In the genomic region with DNA sequence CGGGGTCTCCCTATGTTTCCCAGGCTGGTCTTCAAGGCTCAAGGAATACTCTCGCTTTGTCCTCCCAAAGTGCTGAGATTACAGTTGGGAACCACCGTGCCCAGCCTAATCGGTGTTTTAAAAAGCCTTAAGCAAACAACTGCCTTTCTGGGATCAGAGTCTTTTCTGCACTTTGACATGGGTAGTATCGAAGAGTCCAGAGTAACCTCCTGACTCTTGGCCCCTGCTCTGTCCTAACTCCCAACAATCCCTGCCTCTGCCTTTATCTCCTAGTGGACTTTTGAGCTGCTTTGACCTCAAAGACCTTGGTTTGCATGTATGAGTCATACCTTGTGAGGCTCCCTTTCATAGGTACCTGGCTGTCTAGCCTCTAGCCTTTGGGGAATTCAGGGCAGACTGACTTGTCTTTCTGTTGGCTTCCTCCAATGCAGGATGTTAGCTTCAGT, we compare ENCODE assay signal across 11 cellular contexts. TPM values are rescaled to one million over a fixed set of nuclear protein-coding genes. Genes with fewer than 3 reads are reported as not detected.
A peak's percentile ranks its signal among the peaks of the same experiment; 100 is the strongest.
DNase-seq lines count a peak whose midpoint lies in the region; ATAC-seq and TF ChIP-seq lines count a peak whose summit lies in the region.
"Had no signal": no experiment of that assay in that cellular context is flagged by ENCODE, and none has a peak within 500 bp of the region (broad histone marks: within the 10 kb centered on the region; RNA-seq: fewer than 3 reads in every experiment).

No MANE protein-coding gene starts in this region.

- no peaks in the 10 kb centered on the region for H3K4me1 Mint-ChIP-seq in CD4-positive, alpha-beta T cell (ENCODE audit: low read depth)

- H3K4me3 ChIP-seq in AG04450 (ENCODE audit: low read depth, low read length): no peak overlapping the region
- no peak overlapping the region for H3K4me3 ChIP-seq in fibroblast of villous mesenchyme (ENCODE audit: low read depth, low read length)
- H3K4me3 ChIP-seq in MM.1S (ENCODE audit: low read length): no peak overlapping the region
- H3K4me3 ChIP-seq: thoracic aorta had no signal

- H3K27me3 Mint-ChIP-seq in CD4-positive, alpha-beta T cell: no peaks in the 10 kb centered on the region

- no peak overlapping the region for H2AFZ ChIP-seq in MM.1S (ENCODE audit: low read length)

- H3K27ac Mint-ChIP-seq in CD4-positive, alpha-beta T cell: no peak overlapping the region

- intact Hi-C loops in CD4-positive, alpha-beta T cell (cut with DNase I, micrococcal nuclease): no loop called here

- no peaks in the 10 kb centered on the region for H3K9me3 Mint-ChIP-seq in CD4-positive, alpha-beta T cell

- peak; percentile 83 for ATAC-seq in GM19463 (IDR thresholded peaks at IDR 0.05; ENCODE audit: unreplicated experiment)
- ATAC-seq in HG03558 (IDR thresholded peaks at IDR 0.05; ENCODE audit: extremely low read depth, unreplicated experiment): peak; percentile 50
- no peak for ATAC-seq in CD4-positive, alpha-beta T cell (ENCODE audit: poor library complexity)
- ATAC-seq in omental fat pad (ENCODE audit: low FRiP score): no peak

- no peak overlapping the region for H3K9ac ChIP-seq in MM.1S (ENCODE audit: low read length)

- H3K79me2 ChIP-seq in MM.1S (ENCODE audit: low read length): no peaks in the 10 kb centered on the region

- H3K4me3 Mint-ChIP-seq in CD4-positive, alpha-beta T cell: no peak overlapping the region

- no peaks in the 10 kb centered on the region for H3K9me2 ChIP-seq in MM.1S (replicated peaks; ENCODE audit: insufficient read depth, low read length)

- CTCF ChIA-PET in AG04450 (lab: Charles Lee): interaction anchor here (0.7 kb wide), 1 partner anchor 118 kb away, joined by 3 read pairs; no protein-coding TSS in a partner anchor
- CTCF ChIA-PET in CD4-positive, alpha-beta T cell (lab: Charles Lee): no interaction called here

- no peak overlapping the region for H3K4me2 ChIP-seq in MM.1S (ENCODE audit: low read depth, low read length)

- H3K9me3 ChIP-seq in AG04450 (ENCODE audit: control insufficient read depth, insufficient read depth, low read length) (no peaks in the 10 kb centered on the region), MM.1S (replicated peaks; ENCODE audit: insufficient read depth, low read length) (no peaks in the 10 kb centered on the region)
- no peaks in the 10 kb centered on the region for H3K9me3 ChIP-seq in CD4-positive, alpha-beta T cell (ENCODE audit: control insufficient read depth, low read length)
- H3K9me3 ChIP-seq: thoracic aorta had no signal

- H3K27me3 ChIP-seq in AG04450 (ENCODE audit: control insufficient read depth, insufficient read depth, low read length): no peaks in the 10 kb centered on the region
- no peaks in the 10 kb centered on the region for H3K27me3 ChIP-seq in MM.1S (replicated peaks; ENCODE audit: insufficient read depth, low read length)
- H3K27me3 ChIP-seq in CD4-positive, alpha-beta T cell (ENCODE audit: control insufficient read depth, insufficient read depth, low read length): no peaks in the 10 kb centered on the region

- no peak for DNase-seq in AG04450 (ENCODE audit: low read depth, low spot score)
- peak; percentile 30 for DNase-seq in fibroblast of villous mesenchyme (ENCODE audit: low read depth)
- no peak for DNase-seq in MM.1S
- no peak for DNase-seq in CD4-positive, alpha-beta T cell
- DNase-seq in NOMO-1 treated with dmso at 0.1 percent for 144 hours (lab: John Stamatoyannopoulos, UW; ENCODE audit: unreplicated experiment): no peak
- DNase-seq in omental fat pad (ENCODE audit: low spot score): no peak
- DNase-seq: DND-41, NCI-H510A treated with DMSO at 0.1 percent for 48 hours had no signal

- H3K27ac ChIP-seq in AG04450 (ENCODE audit: low read depth, low read length) (peak overlapping the region; percentile 3), MM.1S (ENCODE audit: low read length) (no peak overlapping the region)
- H3K27ac ChIP-seq in CD4-positive, alpha-beta T cell (ENCODE audit: low read depth, low read length): no peak overlapping the region

- TF ChIP-seq CTCF in AG04450 (IDR thresholded peaks at IDR 0.05; ENCODE audit: low read depth, low read length) (no peak), fibroblast of villous mesenchyme (IDR thresholded peaks at IDR 0.05; ENCODE audit: insufficient read depth, low read depth, low read length) (no peak), MM.1S (IDR thresholded peaks at IDR 0.05; ENCODE audit: low read length) (no peak), omental fat pad (IDR thresholded peaks at IDR 0.05) (no peak)
- TF ChIP-seq CTCF in CD4-positive, alpha-beta T cell (IDR thresholded peaks at IDR 0.05): no peak

- POLR2A ChIA-PET in AG04450 (lab: Yijun Ruan, JAX): interaction anchor here (0.7 to 2.1 kb wide), 3 partner anchors 13 to 371 kb away, joined by 3 to 9 read pairs (median 3); no protein-coding TSS in a partner anchor
- POLR2A ChIA-PET in CD4-positive, alpha-beta T cell (lab: Charles Lee): no interaction called here

- H4K20me1 ChIP-seq in MM.1S (ENCODE audit: insufficient read depth, low read length): no peaks in the 10 kb centered on the region

- H3F3A ChIP-seq in MM.1S (ENCODE audit: insufficient read depth, low read length): no peaks in the 10 kb centered on the region

- peaks cover 7% of the 10 kb centered on the region for H3K36me3 Mint-ChIP-seq in CD4-positive, alpha-beta T cell (ENCODE audit: low read depth)

- no peaks in the 10 kb centered on the region for H3K36me3 ChIP-seq in MM.1S (replicated peaks; ENCODE audit: insufficient read depth, low read length)
- H3K36me3 ChIP-seq: thoracic aorta had no signal

- H3K4me1 ChIP-seq in MM.1S (ENCODE audit: low read length): no peaks in the 10 kb centered on the region; the same call in 1 of the 2 replicates

RNA-seq across cellular contexts. Expression of a gene that starts 21.0 kb away (rescaled TPM):
- 30.3 and 43.5 TPM in 2 replicates for polyA plus RNA-seq in AG04450 (2011; rRNA removed)
- 15.4 and 40.1 TPM in 2 replicates for polyA minus RNA-seq in AG04450 (2011; rRNA and poly(A)+ RNA removed)
- 19.3 and 51.8 TPM in 2 replicates for total RNA-seq in fibroblast of villous mesenchyme
- total RNA-seq in CD4-positive, alpha-beta T cell: 10 to 100 TPM; 12.1 to 13.3 TPM
- 10 to 100 TPM; 31.7 to 44.9 (median 34.0) TPM for total RNA-seq in omental fat pad

Comparison
In these comparisons a context has a peak if more than half of its experiments do, and no peak if none do; other contexts are left out.
1. ATAC-seq: peak in GM19463 (single experiment) and HG03558 (single experiment); none in CD4-positive, alpha-beta T cell (single experiment) and omental fat pad (single experiment).